Comparison of ENCODE assay signal across 13 cellular contexts in genomic region chr12:89935850-89936249, GRCh38.
DNase-seq lines count a peak whose midpoint lies in the region; ATAC-seq, FAIRE-seq and TF ChIP-seq lines count a peak whose summit lies in the region.
"Had no signal": no experiment of that assay in that cellular context is flagged by ENCODE, and none has a peak within 500 bp of the region (broad histone marks: within the 10 kb centered on the region; RNA-seq: fewer than 3 reads in every experiment).

No MANE protein-coding gene starts in this region.

- no peaks in the 10 kb centered on the region for H3K36me3 ChIP-seq in effector memory CD4-positive, alpha-beta T cell (ENCODE audit: control insufficient read depth, insufficient read depth, low read length)
- no peaks in the 10 kb centered on the region for H3K36me3 ChIP-seq in GM23248 (ENCODE audit: low read depth)
- no peaks in the 10 kb centered on the region for H3K36me3 ChIP-seq in tibial artery
- H3K36me3 ChIP-seq: ascending aorta, esophagus muscularis mucosa had no signal

- ATAC-seq in GM18519 (IDR thresholded peaks at IDR 0.05; ENCODE audit: low FRiP score, unreplicated experiment) = peak; percentile 86
- peak; percentile 68 for ATAC-seq in GM19467 (IDR thresholded peaks at IDR 0.05; ENCODE audit: unreplicated experiment)
- peak; percentile 63 for ATAC-seq in HG03064 (IDR thresholded peaks at IDR 0.05; ENCODE audit: low read depth, unreplicated experiment)

- no peak overlapping the region for H3K4me3 ChIP-seq in effector memory CD4-positive, alpha-beta T cell (ENCODE audit: insufficient read depth, low read depth, low read length, poor library complexity, severe bottlenecking)
- H3K4me3 ChIP-seq in GM23248 (no peak overlapping the region), tibial artery (no peak overlapping the region)
- H3K4me3 ChIP-seq: ascending aorta, esophagus muscularis mucosa had no signal

- in situ Hi-C loops in GM23248 (cut with MboI) = no loop called here

- H4K20me1 ChIP-seq in GM23248 (ENCODE audit: insufficient read depth) = no peaks in the 10 kb centered on the region

- H3F3A ChIP-seq in GM23248 (ENCODE audit: insufficient read depth) = peaks cover 14% of the 10 kb centered on the region

- no peak overlapping the region for H3K9ac ChIP-seq in GM23248

- no peaks in the 10 kb centered on the region for H3K9me2 ChIP-seq in GM23248 (ENCODE audit: insufficient read depth)

- no peak overlapping the region for H2AFZ ChIP-seq in GM23248

- H3K27me3 ChIP-seq in effector memory CD4-positive, alpha-beta T cell (replicated peaks; ENCODE audit: control insufficient read depth, insufficient read depth, low read length, poor library complexity, severe bottlenecking) = no peaks in the 10 kb centered on the region
- H3K27me3 ChIP-seq in GM23248 (replicated peaks; ENCODE audit: insufficient read depth) (no peaks in the 10 kb centered on the region), tibial artery (no peaks in the 10 kb centered on the region)
- H3K27me3 ChIP-seq: ascending aorta, esophagus muscularis mucosa had no signal

- FAIRE-seq in RCC 7860 (lab: Jason Lieb, UNC) = no peak
- FAIRE-seq: H54, islet of Langerhans had no signal

- DNase-seq in effector memory CD4-positive, alpha-beta T cell = no peak
- DNase-seq in RCC 7860 (ENCODE audit: low spot score) (no peak), GM23248 (no peak), tibial artery (no peak), GOT3 (lab: John Stamatoyannopoulos, UW) (no peak)
- DNase-seq: MV-4-11 had no signal

- no peaks in the 10 kb centered on the region for H3K79me2 ChIP-seq in GM23248 (ENCODE audit: insufficient read depth)

- peak overlapping the region; percentile 1 for H3K27ac ChIP-seq in effector memory CD4-positive, alpha-beta T cell (ENCODE audit: insufficient read depth, low read length, poor library complexity, severe bottlenecking)
- no peak overlapping the region for H3K27ac ChIP-seq in GM23248
- H3K27ac ChIP-seq in tibial artery = no peak overlapping the region
- H3K27ac ChIP-seq: ascending aorta, esophagus muscularis mucosa had no signal

- TF ChIP-seq CTCF in tibial artery (IDR thresholded peaks at IDR 0.05) = no peak

- H3K4me1 ChIP-seq in effector memory CD4-positive, alpha-beta T cell (ENCODE audit: control insufficient read depth, insufficient read depth, low read length, poor library complexity, severe bottlenecking) = no peaks in the 10 kb centered on the region
- H3K4me1 ChIP-seq in GM23248 (ENCODE audit: insufficient read depth) (peaks cover 17% of the 10 kb centered on the region), tibial artery (peaks cover 0 to 12% (median 0%) of the 10 kb centered on the region in 4 donors)

- no peak overlapping the region for H3K4me2 ChIP-seq in GM23248 (ENCODE audit: unreplicated experiment)

- H3K9me3 ChIP-seq in effector memory CD4-positive, alpha-beta T cell (ENCODE audit: control insufficient read depth, low read length) = no peaks in the 10 kb centered on the region
- no peaks in the 10 kb centered on the region for H3K9me3 ChIP-seq in GM23248 (ENCODE audit: low read depth)
- H3K9me3 ChIP-seq in tibial artery = no peaks in the 10 kb centered on the region
- H3K9me3 ChIP-seq: ascending aorta, esophagus muscularis mucosa had no signal

- intact Hi-C loops in tibial artery (cut with DNase I; ENCODE audit: low total_unique reads) = no loop called here

- 94 to 98% methylated on average over 6 of the region's 6 CpGs for WGBS in GM23248 (ENCODE audit: low coverage in 1 of 2, low lambda C conversion rate in 2 of 2, missing lambda C conversion rate in 2 of 2), 2 experiments
